ENCODE assay signal across 1 cellular context in genomic region chr1:12019858-12020509, GRCh38.
TF ChIP-seq lines count a peak whose summit lies in the region.

No MANE protein-coding gene starts in this region.

TF ChIP-seq in GM12878, 131 proteins besides CTCF, POLR2A, EP300 and RAD21:
- TF ChIP-seq EED (IDR thresholded peaks at IDR 0.05; ENCODE audit: low read depth) (no peak), RBBP5 (conservative IDR thresholded peaks at IDR 0.05) (no peak), RUNX3 (IDR thresholded peaks at IDR 0.05; ENCODE audit: low read length) (0 out of 2 replicates have a peak, but pooled peaks have one; percentile 8), ZNF217 (IDR thresholded peaks at IDR 0.05) (0 out of 2 replicates have a peak, but pooled peaks have one; percentile 29), YY1 (IDR thresholded peaks at IDR 0.05; ENCODE audit: low read depth, low read length) (0 out of 2 replicates have a peak, but pooled peaks have one; percentile 38), IKZF2 (IDR thresholded peaks at IDR 0.05) (0 out of 4 replicates have a peak, but pooled peaks of 1 of the 2 experiments have one; percentile 26), SMARCA5 (IDR thresholded peaks at IDR 0.05) (peak; percentile 82), BCL11A (IDR thresholded peaks at IDR 0.05; ENCODE audit: low read depth, low read length) (no peak), GATAD2B (conservative IDR thresholded peaks at IDR 0.05; ENCODE audit: low read depth) (0 out of 2 replicates have a peak, but pooled peaks have one; percentile 38), NR2F1 (conservative IDR thresholded peaks at IDR 0.05) (0 out of 2 replicates have a peak, but pooled peaks have one; percentile 4), MYB (IDR thresholded peaks at IDR 0.05; ENCODE audit: borderline replicate concordance, low read depth, low read length) (no peak), IKZF1 (conservative IDR thresholded peaks at IDR 0.05) (peak; percentile 51; the same call in 1 of the 2 replicates), SMC3 (IDR thresholded peaks at IDR 0.05; ENCODE audit: borderline replicate concordance, low read length) (no peak)
